15 cellular contexts compared by ENCODE assay signal in genomic region chr12:23560611-23561010, GRCh38.
A peak's percentile ranks its signal among the peaks of the same experiment; 100 is the strongest.
DNase-seq lines count a peak whose midpoint lies in the region; ATAC-seq, FAIRE-seq and TF ChIP-seq lines count a peak whose summit lies in the region.
"Had no signal": no experiment of that assay in that cellular context is flagged by ENCODE, and none has a peak within 500 bp of the region (broad histone marks: within the 10 kb centered on the region; RNA-seq: fewer than 3 reads in every experiment).

No MANE protein-coding gene starts in this region.

- DNase-seq in K562 (ENCODE audit: extremely low read depth in 1 of 4, low spot score in 3 of 4) (no peak), NCI-H2029 treated with DMSO at 0.1 percent for 48 hours (lab: John Stamatoyannopoulos, UW) (no peak), omental fat pad (ENCODE audit: low spot score) (no peak), amygdala (lab: John Stamatoyannopoulos, UW) (no peak)
- DNase-seq: activated naive CD4-positive, alpha-beta T cell treated with anti-CD3 and anti-CD28 coated beads for 36 hours; foreskin melanocyte; NK-92 treated with Interleukin-12 subunit alpha and Interleukin-12 subunit beta, amount 100 ng/mL, for 24 hours; pancreas; SHP77; tibial artery had no signal

- TF ChIP-seq EP300 in K562 (IDR thresholded peaks at IDR 0.05; ENCODE audit: low read length) = no peak

- TF ChIP-seq RAD21 in K562 (CRISPR knock-in tag; conservative IDR thresholded peaks at IDR 0.05 in 1 of 2, IDR thresholded peaks at IDR 0.05 in 1 of 2) = no peak

- TF ChIP-seq POLR2A in K562 (conservative IDR thresholded peaks at IDR 0.05) = no peak

- H3K4me2 ChIP-seq in K562 (ENCODE audit: insufficient read depth, low read length) = no peak overlapping the region

- peaks cover 3 to 29% of the 10 kb centered on the region in 2 experiments; a peak in 4 of 5 replicates for H3K4me1 ChIP-seq in K562 (replicated peaks in 1 of 2; ENCODE audit: control insufficient read depth in 2 of 2, insufficient read depth in 2 of 2, low read length in 2 of 2)
- H3K4me1 ChIP-seq: pancreas had no signal

- no peaks in the 10 kb centered on the region; the same call in 1 of the 2 replicates for H3K9me3 ChIP-seq in K562 (replicated peaks; ENCODE audit: control insufficient read depth, insufficient read depth, low read depth, low read length)
- H3K9me3 ChIP-seq: pancreas, tibial artery had no signal

- no peak for FAIRE-seq in K562 (lab: Jason Lieb, UNC)
- FAIRE-seq: pancreas had no signal

- H3K9me1 ChIP-seq in K562 (ENCODE audit: control insufficient read depth, insufficient read depth, low read length) = no peaks in the 10 kb centered on the region

- POLR2A ChIA-PET in K562 (lab: Yijun Ruan, JAX) = interaction anchor here (0.6 kb wide), 1 partner anchor 225 kb away, joined by 3 read pairs; no protein-coding TSS in a partner anchor

- CTCF ChIA-PET in K562 (lab: Yijun Ruan, JAX; ENCODE audit: low intra/inter-chr PET ratio) = no interaction called here

- H3K27me3 ChIP-seq in K562 (ENCODE audit: control insufficient read depth in 2 of 2, insufficient read depth in 2 of 2, low read length in 2 of 2) = no peaks in the 10 kb centered on the region
- H3K27me3 ChIP-seq: pancreas, tibial artery had no signal

- peaks cover 13% of the 10 kb centered on the region for H3K36me3 ChIP-seq in K562 (ENCODE audit: control insufficient read depth, insufficient read depth, low read length)
- H3K36me3 ChIP-seq: pancreas, tibial artery had no signal

- H3K4me3 ChIP-seq in K562 = no peak overlapping the region
- H3K4me3 ChIP-seq: pancreas, tibial artery had no signal

- intact Hi-C loops in K562 (cut with micrococcal nuclease) = no loop called here

- H3K9ac ChIP-seq in K562 (ENCODE audit: insufficient read depth in 1 of 2, low read depth in 2 of 2, low read length in 2 of 2) = no peak overlapping the region

- no peaks in the 10 kb centered on the region for H3K79me2 ChIP-seq in K562 (ENCODE audit: control insufficient read depth, insufficient read depth, low read length)

- TF ChIP-seq CTCF in K562 (IDR thresholded peaks at IDR 0.05 in 2 of 3, conservative IDR thresholded peaks at IDR 0.05 in 1 of 3; ENCODE audit: insufficient read depth in 2 of 3, low read depth in 1 of 3, low read length in 3 of 3) = no peak
- TF ChIP-seq CTCF in omental fat pad (IDR thresholded peaks at IDR 0.05) = no peak

- H4K20me1 ChIP-seq in K562 (replicated peaks; ENCODE audit: control insufficient read depth, insufficient read depth, low read length) = no peaks in the 10 kb centered on the region

- ATAC-seq in GM19351 (IDR thresholded peaks at IDR 0.05; ENCODE audit: unreplicated experiment) = peak; percentile 88
- ATAC-seq in GM21825 (IDR thresholded peaks at IDR 0.05; ENCODE audit: unreplicated experiment) = peak; percentile 88
- peak; percentile 63 for ATAC-seq in HG03108 (IDR thresholded peaks at IDR 0.05; ENCODE audit: unreplicated experiment)
- ATAC-seq in K562 = no peak
- ATAC-seq in omental fat pad (ENCODE audit: low FRiP score) = no peak
- no peak for ATAC-seq in GM21717 (IDR thresholded peaks at IDR 0.05; ENCODE audit: unreplicated experiment)
- ATAC-seq: pancreas had no signal

- no peak overlapping the region; the same call in 2 of the 3 replicates for H3K27ac ChIP-seq in K562 (ENCODE audit: extremely low read depth, low read depth, low read length)
- H3K27ac ChIP-seq: HL-60, pancreas, tibial artery had no signal

- WGBS in K562 (ENCODE audit: insufficient coverage, low coverage, missing lambda C conversion rate) = 89% methylated on average over 2 of the region's 2 CpGs

- in situ Hi-C loops in K562 (cut with MboI) = no loop called here

- no TSS peak for BruUV-seq in K562 (replicated peaks; lab: Mats Ljungman, UMichigan)

- no peak overlapping the region for H2AFZ ChIP-seq in K562 (ENCODE audit: low read depth, low read length)

TF ChIP-seq in K562, 482 proteins besides CTCF, POLR2A, EP300 and RAD21:
- no peak for TF ChIP-seq SMAD4 (CRISPR knock-in tag; conservative IDR thresholded peaks at IDR 0.05)
- TF ChIP-seq MED1 (CRISPR knock-in tag; IDR thresholded peaks at IDR 0.05; ENCODE audit: borderline replicate concordance) = no peak
- no peak for TF ChIP-seq ATF2 (CRISPR knock-in tag; IDR thresholded peaks at IDR 0.05)
- TF ChIP-seq ETV6 (IDR thresholded peaks at IDR 0.05; ENCODE audit: borderline replicate concordance in 1 of 2, low read depth in 2 of 2, low read length in 1 of 2) = no peak
- TF ChIP-seq ETV6 (CRISPR knock-in tag; IDR thresholded peaks at IDR 0.05; ENCODE audit: borderline replicate concordance) = no peak
- no peak for TF ChIP-seq CREB5 (CRISPR knock-in tag; IDR thresholded peaks at IDR 0.05)
- TF ChIP-seq E2F1 (CRISPR knock-in tag; IDR thresholded peaks at IDR 0.05) = no peak
- no peak for TF ChIP-seq ZEB2 (IDR thresholded peaks at IDR 0.05)
- TF ChIP-seq BACH1 (tag; IDR thresholded peaks at IDR 0.05) = 0 out of 2 replicates have a peak, but pooled peaks have one; percentile 5
- no peak for TF ChIP-seq ZNF134 (CRISPR knock-in tag; conservative IDR thresholded peaks at IDR 0.05)
- TF ChIP-seq ARHGAP35 (IDR thresholded peaks at IDR 0.05; ENCODE audit: partially characterized antibody) = no peak
- no peak for TF ChIP-seq RBFOX2 (IDR thresholded peaks at IDR 0.05; ENCODE audit: low read depth, low read length)
- 0 out of 2 replicates have a peak, but pooled peaks have one; percentile 11 for TF ChIP-seq POLR2H (tag; IDR thresholded peaks at IDR 0.05; ENCODE audit: low read depth)
- TF ChIP-seq VEZF1 (CRISPR knock-in tag; IDR thresholded peaks at IDR 0.05) = no peak
- TF ChIP-seq ELK3 (CRISPR knock-in tag; IDR thresholded peaks at IDR 0.05) = no peak
- no peak for TF ChIP-seq MYC (IDR thresholded peaks at IDR 0.05; ENCODE audit: low read depth, low read length)
- TF ChIP-seq MYC (CRISPR knock-in tag; IDR thresholded peaks at IDR 0.05; ENCODE audit: borderline replicate concordance, low read depth) = no peak
- no peak for TF ChIP-seq FOXA1 (IDR thresholded peaks at IDR 0.05; ENCODE audit: borderline replicate concordance)
- TF ChIP-seq PURB (CRISPR knock-in tag; IDR thresholded peaks at IDR 0.05; ENCODE audit: low read depth) = no peak

Comparison
In these comparisons a context has a peak if more than half of its experiments do, and no peak if none do; other contexts are left out.
1. ATAC-seq: peak in GM19351 (single experiment), GM21825 (single experiment) and HG03108 (single experiment); none in K562 (single experiment), omental fat pad (single experiment) and GM21717 (single experiment).